In the genomic region with DNA sequence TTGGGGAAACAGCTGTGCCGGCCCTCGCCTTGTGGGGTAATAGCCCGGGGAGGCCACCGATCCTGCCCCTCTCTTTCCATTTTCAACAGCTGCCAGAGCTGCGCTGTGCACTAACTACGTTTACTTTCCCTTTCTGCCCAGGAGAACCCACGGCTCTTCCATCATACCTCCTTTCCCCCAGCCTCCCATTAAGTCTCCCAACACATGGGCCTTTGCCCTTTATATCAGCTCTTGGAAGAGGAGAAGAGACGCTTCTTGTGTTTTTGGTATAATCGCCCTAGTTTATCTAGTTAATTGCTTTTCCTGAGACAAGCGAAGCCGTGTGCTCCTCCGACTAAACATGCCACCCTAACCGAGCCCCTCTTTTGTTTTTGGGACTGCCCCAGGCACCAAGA, we compare ENCODE assay signal across 8 cellular contexts. TPM values are rescaled to one million over a fixed set of nuclear protein-coding genes. Genes with fewer than 3 reads are reported as not detected.
A peak's percentile ranks its signal among the peaks of the same experiment; 100 is the strongest.
DNase-seq lines count a peak whose midpoint lies in the region; ATAC-seq lines count a peak whose summit lies in the region.

No MANE protein-coding gene starts in this region.

- H3K27me3 ChIP-seq in CD8-positive, alpha-beta memory T cell (ENCODE audit: insufficient read depth, low read length, poor library complexity, severe bottlenecking), result no peaks in the 10 kb centered on the region
- H3K27me3 ChIP-seq in SJSA1 (replicated peaks) (no peaks in the 10 kb centered on the region), rectal smooth muscle tissue (ENCODE audit: control insufficient read depth, insufficient read depth, low read length) (no peaks in the 10 kb centered on the region)

- peak overlapping the region; percentile 92 to 100 (median 98) for H3K4me3 Mint-ChIP-seq in CD8-positive, alpha-beta memory T cell

- peak overlapping the region; percentile 84 to 100 (median 95) for H3K27ac Mint-ChIP-seq in CD8-positive, alpha-beta memory T cell

- H3K27ac ChIP-seq in CD8-positive, alpha-beta memory T cell (ENCODE audit: low read depth, low read length), result peak overlapping the region; percentile 93
- H3K27ac ChIP-seq in SJSA1 (peak overlapping the region; percentile 68), rectal smooth muscle tissue (ENCODE audit: low read depth, low read length) (peak overlapping the region; percentile 94)

- no peaks in the 10 kb centered on the region for H3K9me3 ChIP-seq in CD8-positive, alpha-beta memory T cell (ENCODE audit: low read length)
- no peaks in the 10 kb centered on the region for H3K9me3 ChIP-seq in SJSA1 (replicated peaks)

- H3K27me3 Mint-ChIP-seq in CD8-positive, alpha-beta memory T cell, result no peaks in the 10 kb centered on the region

- peak overlapping the region; percentile 93 for H3K9ac ChIP-seq in rectal smooth muscle tissue (ENCODE audit: low read length)

- H3K36me3 ChIP-seq in CD8-positive, alpha-beta memory T cell (ENCODE audit: insufficient read depth, low read length), result no peaks in the 10 kb centered on the region
- H3K36me3 ChIP-seq in SJSA1, result peaks cover 13% of the 10 kb centered on the region; the same call in 1 of the 2 replicates
- H3K36me3 ChIP-seq in rectal smooth muscle tissue (ENCODE audit: control insufficient read depth, insufficient read depth, low read length), result no peaks in the 10 kb centered on the region

- ATAC-seq in HG02571 (IDR thresholded peaks at IDR 0.05; ENCODE audit: unreplicated experiment) (peak; percentile 11), HG03108 (IDR thresholded peaks at IDR 0.05; ENCODE audit: unreplicated experiment) (no peak), GM19023 (IDR thresholded peaks at IDR 0.05; ENCODE audit: unreplicated experiment) (no peak)

- peaks cover 0 to 33% (median 2%) of the 10 kb centered on the region in 3 donors for H3K36me3 Mint-ChIP-seq in CD8-positive, alpha-beta memory T cell

- peak in 1 of 5 donors; percentile 47 for DNase-seq in CD8-positive, alpha-beta memory T cell
- no peak for DNase-seq in SJSA1 (ENCODE audit: low read depth in 1 of 2, low spot score in 2 of 2)
- DNase-seq in fibroblast of peridontal ligament (ENCODE audit: extremely low read depth), result peak; percentile 49
- no peak for DNase-seq in AG08396 (ENCODE audit: low spot score)

- H3K4me1 Mint-ChIP-seq in CD8-positive, alpha-beta memory T cell, result peaks cover 32 to 52% (median 44%) of the 10 kb centered on the region in 3 donors

- peak overlapping the region; percentile 98 for H3K4me3 ChIP-seq in CD8-positive, alpha-beta memory T cell (ENCODE audit: low read length)
- H3K4me3 ChIP-seq in SJSA1, result peak overlapping the region; percentile 71
- H3K4me3 ChIP-seq in rectal smooth muscle tissue (ENCODE audit: low read length), result peak overlapping the region; percentile 86

- H3K4me1 ChIP-seq in CD8-positive, alpha-beta memory T cell (ENCODE audit: insufficient read depth, low read length), result peaks cover 23% of the 10 kb centered on the region
- H3K4me1 ChIP-seq in SJSA1 (replicated peaks) (peaks cover 12% of the 10 kb centered on the region), rectal smooth muscle tissue (ENCODE audit: control insufficient read depth, insufficient read depth, low read length) (peaks cover 7% of the 10 kb centered on the region)

- CTCF ChIA-PET in CD8-positive, alpha-beta memory T cell (lab: Charles Lee), result interaction anchor here (0.9 to 8.2 kb wide), 5 partner anchors 8 to 350 kb away, joined by 3 to 53 read pairs (median 3); no protein-coding TSS in a partner anchor

- POLR2A ChIA-PET in CD8-positive, alpha-beta memory T cell (lab: Charles Lee), result interaction anchor here (0.5 to 1.7 kb wide), 12 partner anchors 8 to 819 kb away, joined by 3 to 10 read pairs (median 5); partner anchors contain the start of genes BICRAL, CNPY3, PEX6 and TRERF1

- no peaks in the 10 kb centered on the region for H3K9me3 Mint-ChIP-seq in CD8-positive, alpha-beta memory T cell

RNA-seq across cellular contexts. Expression of gene UBR2, which starts 0.7 kb away (rescaled TPM):
- total RNA-seq in CD8-positive, alpha-beta memory T cell, result 10 to 100 TPM; 26.2 to 27.0 TPM
- polyA plus RNA-seq in CD8-positive, alpha-beta memory T cell, result 13.6 TPM
- 15.6 and 19.5 TPM in 2 replicates for total RNA-seq in SJSA1 (2014; rRNA removed; shearing (Covaris generic))
